Comparison of ENCODE assay signal across 25 cellular contexts in the genomic region with DNA sequence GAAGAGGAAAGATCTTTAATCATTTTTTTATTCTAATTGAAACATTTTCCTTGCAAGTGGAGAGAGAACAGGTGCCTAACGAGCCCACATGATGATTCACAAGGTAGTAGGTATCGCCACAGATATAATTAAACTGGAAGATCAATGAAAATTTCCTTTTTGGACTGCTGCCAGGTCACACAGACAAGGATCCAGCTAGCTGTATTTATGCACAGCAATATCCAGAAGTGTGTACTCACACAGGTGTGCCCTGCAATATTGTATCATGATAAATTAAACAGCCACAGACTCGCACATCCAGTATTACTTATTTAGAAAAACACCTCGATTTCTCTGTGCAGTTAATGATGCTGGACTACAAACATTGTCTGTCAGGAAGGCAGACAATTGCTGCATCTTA.
"Had no signal": no experiment of that assay in that cellular context is flagged by ENCODE, and none has a peak within 500 bp of the region (broad histone marks: within the 10 kb centered on the region; RNA-seq: fewer than 3 reads in every experiment).

No MANE protein-coding gene starts in this region.

- H3K27me3 ChIP-seq: esophagus muscularis mucosa, hepatocyte, neutrophil, ovary, upper lobe of left lung had no signal

- DNase-seq: activated naive CD4-positive, alpha-beta T cell treated with Interleukin-2 at 50 U/mL for 16 hours; activated naive CD8-positive, alpha-beta T cell treated with anti-CD3 and anti-CD28 coated beads for 36 hours; activated T-cell treated with anti-CD3 and anti-CD28 coated beads, Interleukin-2, amount 50 U/mL, for 24 hours; central memory CD4-positive, alpha-beta T cell; glutamatergic neuron; kidney glomerular epithelial cell; left ventricle myocardium superior; mammary epithelial cell; midbrain; ovary; stimulated activated CD4-positive, alpha-beta T cell treated with anti-CD3 and anti-CD28 coated beads, Interleukin-12 subunit alpha, Interleukin-12 subunit beta, amount 100 ng/mL, for 4 hours; stimulated activated CD4-positive, alpha-beta T cell treated with anti-CD3 and anti-CD28 coated beads, Interleukin-4, amount 100 ng/mL, for 4 hours; stimulated activated naive CD8-positive, alpha-beta T cell treated with anti-CD3 and anti-CD28 coated beads, Interleukin-15, Interleukin-2, amounts not matched to agents 100 U/mL and 50 U/mL, for 24 hours; upper lobe of left lung had no signal

- H3K79me2 ChIP-seq: hepatocyte had no signal

- H3K4me3 Mint-ChIP-seq: activated naive CD8-positive, alpha-beta T cell treated with anti-CD3 and anti-CD28 coated beads for 36 hours; activated T-cell treated with anti-CD3 and anti-CD28 coated beads, Interleukin-2, amount 50 U/mL, for 24 hours; nephron; WTC11 had no signal

- H2AFZ ChIP-seq: hepatocyte had no signal

- FAIRE-seq: astrocyte, colon, frontal cortex, TTC549 had no signal

- H3K9me3 Mint-ChIP-seq: activated naive CD8-positive, alpha-beta T cell treated with anti-CD3 and anti-CD28 coated beads for 36 hours; activated T-cell treated with anti-CD3 and anti-CD28 coated beads, Interleukin-2, amount 50 U/mL, for 24 hours; activated T-helper 2 cell treated with anti-CD3 and anti-CD28 coated beads, Interferon-gamma antibody, Interleukin-2, Interleukin-4, amounts not matched to agents 10 μg/mL and 5 μg/mL and 100 μg/mL, durations not matched to agents 14 hours and 24 hours and 36 hours; nephron had no signal

- H3K4me3 ChIP-seq: esophagus muscularis mucosa, hepatocyte, ovary, prostate gland, upper lobe of left lung had no signal

- H3K4me1 ChIP-seq: esophagus muscularis mucosa, prostate gland, upper lobe of left lung had no signal

- H3K4me1 Mint-ChIP-seq: activated naive CD8-positive, alpha-beta T cell treated with anti-CD3 and anti-CD28 coated beads for 36 hours had no signal

- H3K27ac Mint-ChIP-seq: activated naive CD8-positive, alpha-beta T cell treated with anti-CD3 and anti-CD28 coated beads for 36 hours; activated T-cell treated with anti-CD3 and anti-CD28 coated beads, Interleukin-2, amount 50 U/mL, for 24 hours; activated T-helper 2 cell treated with anti-CD3 and anti-CD28 coated beads, Interferon-gamma antibody, Interleukin-2, Interleukin-4, amounts not matched to agents 10 μg/mL and 5 μg/mL and 100 μg/mL, durations not matched to agents 14 hours and 24 hours and 36 hours; nephron; WTC11 had no signal

- H3K4me2 ChIP-seq: hepatocyte had no signal

- H3K27ac ChIP-seq: esophagus muscularis mucosa, hepatocyte, neutrophil, ovary, prostate gland, upper lobe of left lung had no signal

- ATAC-seq: left ventricle myocardium superior; stimulated activated naive CD8-positive, alpha-beta T cell treated with anti-CD3 and anti-CD28 coated beads, Interleukin-15, Interleukin-2, amounts not matched to agents 100 U/mL and 50 U/mL, for 24 hours; WTC11 had no signal

- H3K9me3 ChIP-seq: esophagus muscularis mucosa, neutrophil, ovary, prostate gland, upper lobe of left lung had no signal

- H3K36me3 Mint-ChIP-seq: activated naive CD8-positive, alpha-beta T cell treated with anti-CD3 and anti-CD28 coated beads for 36 hours; WTC11 had no signal

- H3K36me3 ChIP-seq: esophagus muscularis mucosa, neutrophil, ovary, prostate gland, upper lobe of left lung had no signal
